Comparison of ENCODE assay signal across 18 cellular contexts in the genomic region with DNA sequence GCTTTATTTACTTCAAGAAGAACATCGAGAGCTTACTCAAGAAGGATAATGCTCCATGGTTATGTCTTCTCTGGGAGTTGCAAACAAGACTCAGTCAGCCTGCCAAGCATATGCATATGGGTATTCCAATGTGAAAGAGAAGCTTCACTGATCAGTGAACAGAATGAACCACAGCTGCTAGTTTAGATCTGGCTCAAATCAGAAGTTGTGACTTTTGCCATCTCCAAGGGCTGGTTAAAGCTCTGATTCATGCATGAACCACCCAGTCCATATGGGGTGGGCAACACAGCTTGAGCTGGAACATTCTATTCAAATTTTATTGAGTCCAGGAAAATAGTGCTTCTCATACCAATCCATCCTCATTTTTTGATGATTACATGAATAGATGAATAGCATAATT. TPM values are rescaled to one million over a fixed set of nuclear protein-coding genes. Genes with fewer than 3 reads are reported as not detected.
DNase-seq lines count a peak whose midpoint lies in the region; ATAC-seq and TF ChIP-seq lines count a peak whose summit lies in the region.
"Had no signal": no experiment of that assay in that cellular context is flagged by ENCODE, and none has a peak within 500 bp of the region (broad histone marks: within the 10 kb centered on the region; RNA-seq: fewer than 3 reads in every experiment).

No MANE protein-coding gene starts in this region.

- DNase-seq in AG09309 (ENCODE audit: low read depth) (peak; percentile 28), GM03348 (ENCODE audit: low spot score) (peak; percentile 44), NCI-H446 (lab: John Stamatoyannopoulos, UW) (peak; percentile 13 to 82), myocyte (ENCODE audit: low read depth) (peak; percentile 20), H4 (ENCODE audit: low spot score) (no peak)
- DNase-seq in activated T-cell treated with anti-CD3 and anti-CD28 coated beads, Interleukin-2, amount 50 U/mL, for 1 hour, result no peak
- no peak for DNase-seq in naive thymus-derived CD8-positive, alpha-beta T cell
- no peak for DNase-seq in activated effector memory CD4-positive, alpha-beta T cell treated with Interleukin-2 at 50 U/mL for 16 hours
- DNase-seq: DMS 273 treated with DMSO at 0.1 percent for 48 hours, DND-41, GDM1, HFFc6, NCI-H1048, NCI-H1436, NCI-H1930, OCI-M1, Right ventricle myocardium superior, SW 1271 had no signal

- TF ChIP-seq CTCF in AG09309 (IDR thresholded peaks at IDR 0.05; ENCODE audit: control insufficient read depth, insufficient read depth, low read depth, low read length, missing control alignments), result no peak

- no peak overlapping the region for H3K4me3 Mint-ChIP-seq in naive thymus-derived CD8-positive, alpha-beta T cell
- H3K4me3 Mint-ChIP-seq: HFFc6 had no signal

- H3K27ac Mint-ChIP-seq in naive thymus-derived CD8-positive, alpha-beta T cell, result no peak overlapping the region
- H3K27ac Mint-ChIP-seq: HFFc6 had no signal

- no peak overlapping the region for H3K4me3 ChIP-seq in AG09309 (ENCODE audit: control insufficient read depth, low read depth, low read length)

- H3K36me3 Mint-ChIP-seq in naive thymus-derived CD8-positive, alpha-beta T cell, result peaks cover 2 to 15% (median 15%) of the 10 kb centered on the region in 3 donors

- ATAC-seq in naive thymus-derived CD8-positive, alpha-beta T cell, result no peak

- H3K4me1 Mint-ChIP-seq in naive thymus-derived CD8-positive, alpha-beta T cell, result no peaks in the 10 kb centered on the region

- H3K9me3 Mint-ChIP-seq in naive thymus-derived CD8-positive, alpha-beta T cell, result peaks cover 0 to 43% (median 21%) of the 10 kb centered on the region in 9 donors

- H3K27me3 Mint-ChIP-seq in naive thymus-derived CD8-positive, alpha-beta T cell, result no peaks in the 10 kb centered on the region

- POLR2A ChIA-PET in naive thymus-derived CD8-positive, alpha-beta T cell (lab: Charles Lee), result no interaction called here

RNA-seq across cellular contexts. Expression of a gene that starts 50.0 kb away (rescaled TPM):
- total RNA-seq in myocyte, result 31.4 and 32.8 TPM in 2 replicates
- 17.3 TPM for polyA plus RNA-seq in myocyte (2012)
- 34.7 and 42.7 TPM in 2 replicates for total RNA-seq in H4 (2014; rRNA removed; shearing (Covaris generic))
- total RNA-seq in naive thymus-derived CD8-positive, alpha-beta T cell, result 10 to 100 TPM; 16.8 to 20.7 TPM
- 10 to 100 TPM; 10.1 to 18.3 (median 14.3) TPM for polyA plus RNA-seq in naive thymus-derived CD8-positive, alpha-beta T cell

RNA-seq across cellular contexts. Expression of a gene that starts 50.4 kb away (rescaled TPM):
- total RNA-seq in myocyte, result 340 and 378 TPM in 2 replicates
- polyA plus RNA-seq in myocyte (2012), result 222 TPM
- 1,083 and 1,127 TPM in 2 replicates for total RNA-seq in H4 (2014; rRNA removed; shearing (Covaris generic))
- total RNA-seq in naive thymus-derived CD8-positive, alpha-beta T cell, result 100 to 1,000 TPM; 103 to 116 TPM
- polyA plus RNA-seq in naive thymus-derived CD8-positive, alpha-beta T cell, result 100 to 1,000 TPM; 195 to 216 (median 196) TPM

Comparison
In these comparisons a context has a peak if more than half of its experiments do, and no peak if none do; other contexts are left out.
1. DNase-seq: peak in AG09309 (single experiment), GM03348 (single experiment), NCI-H446 (2 of 2) and myocyte (single experiment); none in H4 (single experiment), activated T-cell treated with anti-CD3 and anti-CD28 coated beads, Interleukin-2, amount 50 U/mL, for 1 hour (single experiment), naive thymus-derived CD8-positive, alpha-beta T cell (0 of 10) and activated effector memory CD4-positive, alpha-beta T cell treated with Interleukin-2 at 50 U/mL for 16 hours (single experiment).